ENCODE assay signal across 8 cellular contexts in genomic region chr16:23148513-23149266, GRCh38. TPM values are rescaled to one million over a fixed set of nuclear protein-coding genes. Genes with fewer than 3 reads are reported as not detected.
DNase-seq lines count a peak whose midpoint lies in the region; ATAC-seq and TF ChIP-seq lines count a peak whose summit lies in the region.

No MANE protein-coding gene starts in this region.

- no peaks in the 10 kb centered on the region for H3K27me3 Mint-ChIP-seq in activated naive CD4-positive, alpha-beta T cell treated with anti-CD3 and anti-CD28 coated beads, Interleukin-2, amount 50 U/mL, for 24 hours

- H3K27me3 ChIP-seq in BE2C (no peaks in the 10 kb centered on the region), SJCRH30 (no peaks in the 10 kb centered on the region), parathyroid adenoma (ENCODE audit: control insufficient read depth, insufficient read depth, low read length) (no peaks in the 10 kb centered on the region), upper lobe of left lung (no peaks in the 10 kb centered on the region)

- H3K4me3 ChIP-seq in BE2C (ENCODE audit: low read depth, low read length), result peak overlapping the region; percentile 73
- H3K4me3 ChIP-seq in SJCRH30, result peak overlapping the region; percentile 92
- peak overlapping the region; percentile 68 for H3K4me3 ChIP-seq in parathyroid adenoma (ENCODE audit: low read depth, low read length)
- peak overlapping the region; percentile 67 to 98 (median 82) for H3K4me3 ChIP-seq in upper lobe of left lung

- no peaks in the 10 kb centered on the region for H3K9me3 Mint-ChIP-seq in activated naive CD4-positive, alpha-beta T cell treated with anti-CD3 and anti-CD28 coated beads, Interleukin-2, amount 50 U/mL, for 24 hours

- H3K9ac ChIP-seq in parathyroid adenoma, result no peak overlapping the region

- no peak for TF ChIP-seq EP300 in upper lobe of left lung (IDR thresholded peaks at IDR 0.05)

- WGBS in upper lobe of left lung, 2 donors, result 2% methylated on average over 19 to 20 of the region's 103 CpGs

- peaks cover 18% of the 10 kb centered on the region for H3K79me2 ChIP-seq in parathyroid adenoma

- DNase-seq in BE2C (peak; percentile 75), SJCRH30 (peak; percentile 38 to 41), Right ventricle myocardium superior (peak; percentile 89), upper lobe of left lung (peak; percentile 78 to 96)

- H3K27ac ChIP-seq in SJCRH30 (peak overlapping the region; percentile 24; the same call in 1 of the 2 replicates), parathyroid adenoma (peak overlapping the region; percentile 70), upper lobe of left lung (peak overlapping the region; percentile 66 to 91 (median 76))

- peak overlapping the region; percentile 85 for H2AFZ ChIP-seq in parathyroid adenoma

- H3K36me3 Mint-ChIP-seq in activated naive CD4-positive, alpha-beta T cell treated with anti-CD3 and anti-CD28 coated beads, Interleukin-2, amount 50 U/mL, for 24 hours, result no peaks in the 10 kb centered on the region

- H3K4me1 Mint-ChIP-seq in activated naive CD4-positive, alpha-beta T cell treated with anti-CD3 and anti-CD28 coated beads, Interleukin-2, amount 50 U/mL, for 24 hours, result peaks cover 20% of the 10 kb centered on the region

- H3K36me3 ChIP-seq in BE2C (no peaks in the 10 kb centered on the region), SJCRH30 (no peaks in the 10 kb centered on the region), parathyroid adenoma (ENCODE audit: control insufficient read depth, insufficient read depth, low read length) (no peaks in the 10 kb centered on the region), upper lobe of left lung (no peaks in the 10 kb centered on the region)

- no peaks in the 10 kb centered on the region for H3K9me3 ChIP-seq in BE2C
- H3K9me3 ChIP-seq in SJCRH30 (replicated peaks), result no peaks in the 10 kb centered on the region
- no peaks in the 10 kb centered on the region for H3K9me3 ChIP-seq in parathyroid adenoma (ENCODE audit: control insufficient read depth, low read length)
- no peaks in the 10 kb centered on the region for H3K9me3 ChIP-seq in upper lobe of left lung

- peak; percentile 34 for ATAC-seq in GM19328 (IDR thresholded peaks at IDR 0.05; ENCODE audit: unreplicated experiment)
- peak; percentile 47 for ATAC-seq in HG03432 (IDR thresholded peaks at IDR 0.05; ENCODE audit: unreplicated experiment)
- ATAC-seq in Right ventricle myocardium superior (ENCODE audit: poor library complexity), result peak; percentile 75
- ATAC-seq in upper lobe of left lung (ENCODE audit: low FRiP score in 2 of 2), result peak; percentile 54 to 62

- H3K27ac Mint-ChIP-seq in activated naive CD4-positive, alpha-beta T cell treated with anti-CD3 and anti-CD28 coated beads, Interleukin-2, amount 50 U/mL, for 24 hours, result peak overlapping the region; percentile 95

- peak overlapping the region; percentile 97 for H3K4me3 Mint-ChIP-seq in activated naive CD4-positive, alpha-beta T cell treated with anti-CD3 and anti-CD28 coated beads, Interleukin-2, amount 50 U/mL, for 24 hours

- no peaks in the 10 kb centered on the region for H3K4me1 ChIP-seq in BE2C
- 0 out of 2 replicates have a peak, but pooled peaks cover 4% of the 10 kb centered on the region for H3K4me1 ChIP-seq in SJCRH30
- H3K4me1 ChIP-seq in parathyroid adenoma, result peaks cover 4% of the 10 kb centered on the region
- H3K4me1 ChIP-seq in upper lobe of left lung, result peaks cover 12 to 38% (median 27%) of the 10 kb centered on the region in 4 donors

- no peak for TF ChIP-seq POLR2A in upper lobe of left lung (IDR thresholded peaks at IDR 0.05)

- peak overlapping the region; percentile 80 for H3K4me2 ChIP-seq in parathyroid adenoma (ENCODE audit: low read length)

- intact Hi-C loops in Right ventricle myocardium superior (cut with DNase I), result loop anchor here (5.0 kb wide), 1 partner anchor 76 kb away; no protein-coding TSS in a partner anchor

- TF ChIP-seq CTCF in BE2C (IDR thresholded peaks at IDR 0.05; ENCODE audit: low read depth, low read length) (no peak), parathyroid adenoma (IDR thresholded peaks at IDR 0.05) (no peak), upper lobe of left lung (IDR thresholded peaks at IDR 0.05) (peak in 1 of 6 experiments; percentile 21)

RNA-seq across cellular contexts. Expression of gene USP31, which starts 0.6 kb away (rescaled TPM):
- polyA plus RNA-seq in BE2C (2012; ENCODE audit: insufficient read depth, insufficient read length, low read depth), result 1.9 TPM
- total RNA-seq in SJCRH30 (2014; rRNA removed; shearing (Covaris generic)), result 10.6 and 11.5 TPM in 2 replicates
- 25.7 TPM for total RNA-seq in Right ventricle myocardium superior
- 10 to 100 TPM in 5 of 6 donors, 1 to 10 TPM in 1; 8.8 to 20.2 (median 15.0) TPM for total RNA-seq in upper lobe of left lung

RNA-seq across cellular contexts. Expression of gene SCNN1G, which starts 33.9 kb away (rescaled TPM):
- polyA plus RNA-seq in BE2C (2012; ENCODE audit: insufficient read depth, insufficient read length, low read depth), result not detected
- not detected in 2 replicates for total RNA-seq in SJCRH30 (2014; rRNA removed; shearing (Covaris generic))
- total RNA-seq in Right ventricle myocardium superior (0.13 TPM), upper lobe of left lung (10 to 100 TPM; 10.8 to 16.8 (median 13.8) TPM)

Comparison
In these comparisons a context has a peak if more than half of its experiments do, and no peak if none do; other contexts are left out.
1. Peak in every context shown above with its lines: DNase-seq, ATAC-seq, H3K4me3 ChIP-seq and H3K27ac ChIP-seq.
2. H3K27ac ChIP-seq: peak in every context shown above with its lines; median percentile 76 in upper lobe of left lung; 70 in parathyroid adenoma; 24 in SJCRH30.
3. RNA of gene SCNN1G, which starts 33.9 kb away (total RNA-seq): 10.8 to 16.8 TPM in upper lobe of left lung; 0.13 TPM in Right ventricle myocardium superior (single experiment) and not detected in SJCRH30; every median in the first group is over 10 times any median in the second.